Comparison of ENCODE assay signal across 10 cellular contexts in the genomic region with DNA sequence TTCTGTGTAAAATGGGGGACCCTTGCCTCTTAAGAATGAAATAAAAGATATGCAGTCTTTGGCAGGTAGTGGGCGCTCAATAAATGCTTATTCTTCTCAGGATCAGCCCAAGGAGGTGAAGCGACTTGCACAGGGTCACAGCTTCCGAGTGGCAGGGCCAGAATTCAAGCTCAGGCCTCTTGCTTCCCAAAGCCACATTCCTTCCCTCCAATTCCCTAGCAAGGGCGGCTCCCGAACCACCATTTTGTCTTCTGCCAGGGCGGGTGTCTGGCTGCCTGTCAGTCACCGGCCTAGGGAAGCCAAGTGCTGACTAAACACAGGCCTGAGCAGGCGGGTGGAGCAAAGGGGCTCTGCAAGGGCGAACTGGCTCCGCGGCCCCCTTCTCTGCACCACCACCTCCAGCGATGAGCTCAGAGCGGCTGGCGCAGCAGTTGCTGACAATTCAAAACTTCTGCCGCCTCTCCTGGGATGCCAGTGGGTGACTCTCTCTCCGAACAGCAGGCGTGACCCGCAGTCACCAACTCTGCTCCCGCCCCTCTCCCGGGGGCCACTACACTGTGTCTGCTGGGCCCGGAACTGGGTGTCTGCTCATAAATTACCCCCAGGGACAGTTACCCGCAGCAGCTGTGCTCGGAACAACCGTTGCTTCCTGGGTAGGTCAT. TPM values are rescaled to one million over a fixed set of nuclear protein-coding genes. Genes with fewer than 3 reads are reported as not detected.
DNase-seq lines count a peak whose midpoint lies in the region; FAIRE-seq and TF ChIP-seq lines count a peak whose summit lies in the region.
"Had no signal": no experiment of that assay in that cellular context is flagged by ENCODE, and none has a peak within 500 bp of the region (broad histone marks: within the 10 kb centered on the region; RNA-seq: fewer than 3 reads in every experiment).

No MANE protein-coding gene starts in this region.

- H3K4me3 ChIP-seq in OCI-LY3 (ENCODE audit: low read length): no peak overlapping the region
- H3K4me3 ChIP-seq in mucosa of rectum (ENCODE audit: low read length in 2 of 2): peak overlapping the region in 1 of 2 donors; percentile 33

- peaks cover 36% of the 10 kb centered on the region for H3K27me3 Mint-ChIP-seq in endothelial cell (ENCODE audit: unreplicated experiment)

- no peak overlapping the region for H3K4me3 Mint-ChIP-seq in endothelial cell (ENCODE audit: unreplicated experiment)

- no peak overlapping the region for H3K4me2 ChIP-seq in OCI-LY3 (ENCODE audit: low read length)

- H3K27me3 ChIP-seq in OCI-LY3 (ENCODE audit: low read depth, low read length) (no peaks in the 10 kb centered on the region), mucosa of rectum (ENCODE audit: control insufficient read depth in 2 of 2, insufficient read depth in 2 of 2, low read length in 2 of 2) (no peaks in the 10 kb centered on the region)

- H4K20me1 ChIP-seq in OCI-LY3 (ENCODE audit: insufficient read depth, low read length): no peaks in the 10 kb centered on the region

- peak overlapping the region; percentile 18 for H3K27ac Mint-ChIP-seq in endothelial cell (ENCODE audit: unreplicated experiment)

- H3K27ac ChIP-seq in OCI-LY3 (ENCODE audit: low read length): no peak overlapping the region
- H3K27ac ChIP-seq in mucosa of rectum (ENCODE audit: low read depth in 2 of 2, low read length in 2 of 2): peak overlapping the region; percentile 58 to 66
- H3K27ac ChIP-seq: 22Rv1 had no signal

- no peak overlapping the region for H3K9ac ChIP-seq in OCI-LY3 (ENCODE audit: low read length)
- no peak overlapping the region for H3K9ac ChIP-seq in mucosa of rectum (ENCODE audit: low read depth in 1 of 2, low read length in 2 of 2)

- DNase-seq in DMS 273 (lab: John Stamatoyannopoulos, UW; ENCODE audit: unreplicated experiment) (peak; percentile 45), DMS 273 treated with DMSO at 0.1 percent for 48 hours (lab: John Stamatoyannopoulos, UW) (no peak), endothelial cell (ENCODE audit: low spot score) (no peak), ureter (ENCODE audit: low spot score) (peak; percentile 73), NCI-H2107 (lab: John Stamatoyannopoulos, UW) (no peak), urothelium cell line (ENCODE audit: low spot score) (no peak)

- H3K4me1 ChIP-seq in OCI-LY3 (ENCODE audit: low read length) (peaks cover 17% of the 10 kb centered on the region), mucosa of rectum (ENCODE audit: control insufficient read depth in 2 of 2, insufficient read depth in 2 of 2, low read length in 2 of 2) (peaks cover 19 to 31% of the 10 kb centered on the region in 2 donors)

- TF ChIP-seq CTCF in OCI-LY3 (IDR thresholded peaks at IDR 0.05; ENCODE audit: low read depth, low read length) (peak; percentile 48), endothelial cell (IDR thresholded peaks at IDR 0.05; ENCODE audit: unreplicated experiment) (no peak)

- H3K9me3 ChIP-seq in OCI-LY3 (ENCODE audit: insufficient read depth, low read length) (no peaks in the 10 kb centered on the region), mucosa of rectum (ENCODE audit: control insufficient read depth in 2 of 2, low read length in 2 of 2) (no peaks in the 10 kb centered on the region)

- FAIRE-seq in urothelium cell line (lab: Jason Lieb, UNC): no peak

- no peak overlapping the region for H2AFZ ChIP-seq in OCI-LY3 (ENCODE audit: low read depth, low read length)

- H3K79me2 ChIP-seq in OCI-LY3 (ENCODE audit: low read length): no peaks in the 10 kb centered on the region

- peaks cover 27% of the 10 kb centered on the region for H3K4me1 Mint-ChIP-seq in endothelial cell (ENCODE audit: unreplicated experiment)

- H3K36me3 ChIP-seq in OCI-LY3 (replicated peaks; ENCODE audit: low read depth, low read length): peaks cover 1% of the 10 kb centered on the region
- peaks cover 20 to 22% of the 10 kb centered on the region in 2 donors for H3K36me3 ChIP-seq in mucosa of rectum (ENCODE audit: control insufficient read depth in 2 of 2, insufficient read depth in 2 of 2, low read length in 2 of 2)

- H3K36me3 Mint-ChIP-seq in endothelial cell (ENCODE audit: low read depth, unreplicated experiment): peaks cover 18% of the 10 kb centered on the region

- H3K9me3 Mint-ChIP-seq in endothelial cell (ENCODE audit: unreplicated experiment): no peaks in the 10 kb centered on the region

RNA-seq across cellular contexts. Expression of a gene that starts 10.8 kb away (rescaled TPM):
- 2.4 TPM for total RNA-seq in endothelial cell (ENCODE audit: unreplicated experiment)
- 0.47 TPM for total RNA-seq in ureter

RNA-seq across cellular contexts. Expression of a gene that starts 20.1 kb away (rescaled TPM):
- total RNA-seq in endothelial cell (ENCODE audit: unreplicated experiment) (0.72 TPM), ureter (not detected)
- total RNA-seq: activated CD8-positive, alpha-beta memory T cell treated with anti-CD3 and anti-CD28 coated beads for 36 hours had no signal

RNA-seq across cellular contexts. Expression of a gene that starts 28.6 kb away (rescaled TPM):
- total RNA-seq in endothelial cell (ENCODE audit: unreplicated experiment) (132 TPM), ureter (2.1 TPM)
- total RNA-seq: activated CD8-positive, alpha-beta memory T cell treated with anti-CD3 and anti-CD28 coated beads for 36 hours had no signal

RNA-seq across cellular contexts. Expression of a gene that starts 36.4 kb away (rescaled TPM):
- total RNA-seq in endothelial cell (ENCODE audit: unreplicated experiment) (35.7 TPM), ureter (75.5 TPM)

Comparison
In these comparisons a context has a peak if more than half of its experiments do, and no peak if none do; other contexts are left out.
1. DNase-seq: peak in DMS 273 (single experiment) and ureter (single experiment); none in DMS 273 treated with DMSO at 0.1 percent for 48 hours (single experiment), endothelial cell (single experiment), NCI-H2107 (single experiment) and urothelium cell line (single experiment).
2. RNA of a gene that starts 28.6 kb away (total RNA-seq): 132 TPM in endothelial cell (single experiment); 2.1 TPM in ureter (single experiment); every median in the first group is over 10 times any median in the second.